ENCODE assay signal across 18 cellular contexts in the genomic region with DNA sequence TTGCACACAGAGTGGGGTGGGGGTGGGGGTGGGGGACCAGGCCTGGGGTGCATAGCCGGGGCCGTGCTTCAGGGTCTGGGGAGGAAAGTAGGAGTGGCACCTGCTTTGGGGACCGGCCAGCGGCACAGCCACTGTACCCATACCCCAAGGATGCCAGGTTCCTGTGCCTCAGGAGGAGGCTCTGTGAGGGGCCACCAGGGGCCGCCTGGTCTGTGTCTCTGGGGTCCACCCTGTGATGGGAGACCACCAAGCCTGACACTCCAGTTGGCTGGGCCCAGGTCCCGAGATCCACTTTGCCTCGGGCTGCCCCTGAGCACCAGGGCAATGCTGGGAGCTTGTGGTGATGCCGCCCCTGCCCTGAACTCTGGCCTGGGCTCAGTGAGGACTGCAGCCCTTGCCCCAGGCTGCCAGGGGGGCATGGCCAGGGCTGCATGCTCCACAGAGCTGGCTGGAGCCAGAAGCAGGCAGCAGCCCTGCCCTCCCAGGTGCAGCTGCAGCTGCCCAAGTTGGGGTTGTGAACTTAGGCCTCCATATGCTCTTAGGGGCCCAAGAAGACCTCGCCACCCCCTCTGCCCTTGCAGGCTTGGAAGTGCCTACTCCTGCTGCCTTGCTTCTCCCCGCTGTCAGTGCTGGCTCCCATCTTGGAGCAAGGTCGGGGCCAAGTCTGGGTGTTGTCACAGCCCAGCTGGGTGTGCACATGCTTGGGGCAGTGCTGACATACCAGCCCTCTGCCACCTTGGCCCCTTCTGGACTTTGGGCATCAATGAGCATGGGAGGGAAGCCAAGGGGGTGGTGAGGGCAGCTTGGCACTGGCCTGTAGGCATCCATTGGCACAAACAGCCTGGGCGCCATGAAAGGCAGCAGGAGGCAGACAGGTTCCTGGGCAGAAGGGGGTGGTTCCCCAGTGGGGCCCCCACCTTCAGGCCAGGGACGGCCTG.
DNase-seq lines count a peak whose midpoint lies in the region; ATAC-seq, FAIRE-seq and TF ChIP-seq lines count a peak whose summit lies in the region.
"Had no signal": no experiment of that assay in that cellular context is flagged by ENCODE, and none has a peak within 500 bp of the region (broad histone marks: within the 10 kb centered on the region; RNA-seq: fewer than 3 reads in every experiment).

No MANE protein-coding gene starts in this region.

- no peak overlapping the region for H3K9ac ChIP-seq in kidney (ENCODE audit: low read length in 2 of 2)
- H3K9ac ChIP-seq: BLaER1 had no signal

- H3K9me3 ChIP-seq in right atrium auricular region (peaks cover 0 to 6% of the 10 kb centered on the region in 2 donors), kidney (ENCODE audit: control insufficient read depth in 1 of 2, low read length in 2 of 2) (peaks cover 0 to 2% of the 10 kb centered on the region in 2 donors), osteoblast (ENCODE audit: low read depth, low read length) (no peaks in the 10 kb centered on the region), prostate gland (no peaks in the 10 kb centered on the region)

- DNase-seq in right atrium auricular region (ENCODE audit: low spot score) (peak; percentile 40), Right ventricle myocardium inferior (ENCODE audit: missing footprints) (no peak), kidney (peak; percentile 69), sciatic nerve (ENCODE audit: low spot score) (peak; percentile 23), GM10266 (ENCODE audit: extremely low spot score) (no peak), osteoblast (ENCODE audit: insufficient read length, low spot score, missing footprints) (no peak), prostate gland (ENCODE audit: low spot score) (no peak)
- DNase-seq: 8988T; AML-193; Caco-2; CD8-positive, alpha-beta memory T cell; DND-41; GDM1 had no signal

- no peak overlapping the region for H3K4me2 ChIP-seq in osteoblast (ENCODE audit: insufficient read depth, low read length)
- H3K4me2 ChIP-seq: BLaER1 had no signal

- no peaks in the 10 kb centered on the region for H3K27me3 ChIP-seq in right atrium auricular region
- peaks cover 4% of the 10 kb centered on the region for H3K27me3 ChIP-seq in osteoblast (ENCODE audit: insufficient read depth, low read length)
- no peaks in the 10 kb centered on the region for H3K27me3 ChIP-seq in prostate gland (replicated peaks; ENCODE audit: insufficient read depth)
- H3K27me3 ChIP-seq: BLaER1 had no signal

- no peak for ATAC-seq in Right ventricle myocardium inferior
- ATAC-seq in sciatic nerve = no peak
- ATAC-seq: HepG2 had no signal

- H3K4me1 ChIP-seq in right atrium auricular region (no peaks in the 10 kb centered on the region), kidney (ENCODE audit: control insufficient read depth in 1 of 2, insufficient read depth in 1 of 2, low read depth in 1 of 2, low read length in 2 of 2) (no peaks in the 10 kb centered on the region), osteoblast (ENCODE audit: insufficient read depth, low read length) (no peaks in the 10 kb centered on the region), prostate gland (replicated peaks) (no peaks in the 10 kb centered on the region)
- H3K4me1 ChIP-seq: BLaER1, Caco-2 had no signal

- TF ChIP-seq CTCF in right atrium auricular region (IDR thresholded peaks at IDR 0.05) (no peak), kidney (IDR thresholded peaks at IDR 0.05; ENCODE audit: borderline replicate concordance, extremely low read depth, insufficient read depth) (no peak), GM10266 (IDR thresholded peaks at IDR 0.05; ENCODE audit: control insufficient read depth, insufficient read depth, low read depth, missing control alignments) (no peak), osteoblast (IDR thresholded peaks at IDR 0.05; ENCODE audit: extremely low read depth, low read depth, low read length) (no peak), prostate gland (IDR thresholded peaks at IDR 0.05) (no peak)

- no peaks in the 10 kb centered on the region for H4K20me1 ChIP-seq in osteoblast (ENCODE audit: insufficient read depth, low read length)
- H4K20me1 ChIP-seq: BLaER1 had no signal

- no peak overlapping the region for H2AFZ ChIP-seq in osteoblast (ENCODE audit: low read length)

- FAIRE-seq in kidney (lab: Jason Lieb, UNC) = no peak
- FAIRE-seq: GM19239, H54, HepG2, HTR-8/SVneo had no signal

- intact Hi-C loops in Right ventricle myocardium inferior (cut with DNase I) (no loop called here), kidney (cut with DNase I) (no loop called here), sciatic nerve (cut with DNase I) (no loop called here), prostate gland (cut with DNase I) (no loop called here)

- TF ChIP-seq POLR2A in prostate gland (IDR thresholded peaks at IDR 0.05) = no peak

- H3K4me3 ChIP-seq in right atrium auricular region (no peak overlapping the region), kidney (ENCODE audit: low read length in 2 of 2) (no peak overlapping the region), osteoblast (ENCODE audit: insufficient read depth, low read length) (no peak overlapping the region), prostate gland (no peak overlapping the region)
- H3K4me3 ChIP-seq: BLaER1 had no signal

- H3K79me2 ChIP-seq in osteoblast (ENCODE audit: insufficient read depth, low read length) = no peaks in the 10 kb centered on the region

- H3K36me3 ChIP-seq in right atrium auricular region (no peaks in the 10 kb centered on the region), kidney (ENCODE audit: control insufficient read depth in 1 of 2, insufficient read depth in 2 of 2, low read length in 2 of 2) (no peaks in the 10 kb centered on the region), osteoblast (ENCODE audit: insufficient read depth, low read length) (no peaks in the 10 kb centered on the region), prostate gland (no peaks in the 10 kb centered on the region)
- H3K36me3 ChIP-seq: BLaER1 had no signal

- H3K27ac ChIP-seq in right atrium auricular region = no peak overlapping the region
- H3K27ac ChIP-seq in kidney (ENCODE audit: low read depth in 2 of 2, low read length in 2 of 2) = no peak overlapping the region
- H3K27ac ChIP-seq in osteoblast (ENCODE audit: low read depth, low read length) = no peak overlapping the region
- no peak overlapping the region for H3K27ac ChIP-seq in prostate gland
- H3K27ac ChIP-seq: BLaER1 had no signal

- WGBS in prostate gland = 99% methylated on average over 5 of the region's 13 CpGs

Comparison
In these comparisons a context has a peak if more than half of its experiments do, and no peak if none do; other contexts are left out.
1. DNase-seq: peak in right atrium auricular region (single experiment), kidney (single experiment) and sciatic nerve (single experiment); none in Right ventricle myocardium inferior (single experiment), GM10266 (single experiment), osteoblast (single experiment) and prostate gland (single experiment).